15 cellular contexts compared by ENCODE assay signal in genomic region chr18:79515944-79516351, GRCh38.
DNase-seq lines count a peak whose midpoint lies in the region; ATAC-seq and TF ChIP-seq lines count a peak whose summit lies in the region.
"Had no signal": no experiment of that assay in that cellular context is flagged by ENCODE, and none has a peak within 500 bp of the region (broad histone marks: within the 10 kb centered on the region; RNA-seq: fewer than 3 reads in every experiment).

No MANE protein-coding gene starts in this region.

- no peak for TF ChIP-seq CTCF in upper lobe of right lung (IDR thresholded peaks at IDR 0.05)

- POLR2A ChIA-PET in activated CD8-positive, alpha-beta T cell treated with anti-CD3 and anti-CD28 coated beads, Interleukin-2, amount 10 ng/mL, durations not matched to agents 7 days and 5 days (lab: Charles Lee) = interaction anchor here (1.0 kb wide), 1 partner anchor 8 kb away, joined by 3 read pairs; no protein-coding TSS in a partner anchor

- H3K9me3 ChIP-seq in upper lobe of right lung (no peaks in the 10 kb centered on the region), MG63 (no peaks in the 10 kb centered on the region)
- H3K9me3 ChIP-seq: breast epithelium, heart left ventricle, uterus had no signal

- peaks cover 20% of the 10 kb centered on the region for H3K36me3 Mint-ChIP-seq in activated naive CD4-positive, alpha-beta T cell treated with anti-CD3 and anti-CD28 coated beads for 36 hours (ENCODE audit: low read depth)
- H3K36me3 Mint-ChIP-seq in activated CD8-positive, alpha-beta T cell treated with anti-CD3 and anti-CD28 coated beads, Interleukin-2, amount 10 ng/mL, durations not matched to agents 7 days and 5 days (ENCODE audit: low read depth) = peaks cover 12% of the 10 kb centered on the region

- H3K4me3 Mint-ChIP-seq in activated naive CD4-positive, alpha-beta T cell treated with anti-CD3 and anti-CD28 coated beads for 36 hours = peak overlapping the region; percentile 69
- H3K4me3 Mint-ChIP-seq in activated CD8-positive, alpha-beta T cell treated with anti-CD3 and anti-CD28 coated beads, Interleukin-2, amount 10 ng/mL, durations not matched to agents 7 days and 5 days = peak overlapping the region; percentile 45

- H3K27me3 ChIP-seq in upper lobe of right lung = no peaks in the 10 kb centered on the region
- no peaks in the 10 kb centered on the region for H3K27me3 ChIP-seq in MG63
- H3K27me3 ChIP-seq: breast epithelium, heart left ventricle, uterus had no signal

- intact Hi-C loops in activated naive CD4-positive, alpha-beta T cell treated with anti-CD3 and anti-CD28 coated beads for 36 hours (cut with micrococcal nuclease) = loop anchor here (1.0 kb wide), 1 partner anchor 9 kb away; no protein-coding TSS in a partner anchor
- intact Hi-C loops in upper lobe of right lung (cut with DNase I) = no loop called here

- H3K36me3 ChIP-seq in upper lobe of right lung (no peaks in the 10 kb centered on the region), MG63 (no peaks in the 10 kb centered on the region)
- H3K36me3 ChIP-seq: breast epithelium, uterus had no signal

- DNase-seq in activated naive CD4-positive, alpha-beta T cell treated with anti-CD3 and anti-CD28 coated beads for 36 hours = peak; percentile 3
- DNase-seq in activated naive CD4-positive, alpha-beta T cell treated with Interleukin-2 at 50 U/mL for 16 hours = no peak
- no peak for DNase-seq in activated CD8-positive, alpha-beta T cell treated with anti-CD3 and anti-CD28 coated beads, Interleukin-2, amount 10 ng/mL, durations not matched to agents 7 days and 5 days
- DNase-seq in left lobe of liver (ENCODE audit: low spot score) (peak; percentile 14), upper lobe of right lung (peak; percentile 55), kidney tubule cell (ENCODE audit: low spot score) (no peak), MG63 (no peak)
- DNase-seq: erythroblast, NCI-H1048, NCI-H226, uterus had no signal

- CTCF ChIA-PET in activated naive CD4-positive, alpha-beta T cell treated with anti-CD3 and anti-CD28 coated beads for 36 hours (lab: Charles Lee) = interaction anchor here (1.0 to 1.4 kb wide), 2 partner anchors 8 to 109 kb away, joined by 4 to 5 read pairs; no protein-coding TSS in a partner anchor
- CTCF ChIA-PET in activated CD8-positive, alpha-beta T cell treated with anti-CD3 and anti-CD28 coated beads, Interleukin-2, amount 10 ng/mL, durations not matched to agents 7 days and 5 days (lab: Charles Lee) = interaction anchor here (1.4 kb wide), 1 partner anchor 137 kb away, joined by 6 read pairs; no protein-coding TSS in a partner anchor

- no peaks in the 10 kb centered on the region for H3K9me3 Mint-ChIP-seq in activated naive CD4-positive, alpha-beta T cell treated with anti-CD3 and anti-CD28 coated beads for 36 hours
- no peaks in the 10 kb centered on the region for H3K9me3 Mint-ChIP-seq in activated CD8-positive, alpha-beta T cell treated with anti-CD3 and anti-CD28 coated beads, Interleukin-2, amount 10 ng/mL, durations not matched to agents 7 days and 5 days (ENCODE audit: insufficient read depth)
- H3K9me3 Mint-ChIP-seq: T-helper 1 cell treated with Interleukin-12 subunit alpha and Interleukin-12 subunit beta and Interleukin-4 antibody, amounts not matched to agents 30 μg/mL and 1 μg/mL, for 36 hours had no signal

- H3K27me3 Mint-ChIP-seq in activated naive CD4-positive, alpha-beta T cell treated with anti-CD3 and anti-CD28 coated beads for 36 hours (ENCODE audit: low read depth) = no peaks in the 10 kb centered on the region
- no peaks in the 10 kb centered on the region for H3K27me3 Mint-ChIP-seq in activated CD8-positive, alpha-beta T cell treated with anti-CD3 and anti-CD28 coated beads, Interleukin-2, amount 10 ng/mL, durations not matched to agents 7 days and 5 days (ENCODE audit: low read depth)

- H3K4me1 Mint-ChIP-seq in activated naive CD4-positive, alpha-beta T cell treated with anti-CD3 and anti-CD28 coated beads for 36 hours (ENCODE audit: low read depth) = peaks cover 50% of the 10 kb centered on the region
- peaks cover 44% of the 10 kb centered on the region for H3K4me1 Mint-ChIP-seq in activated CD8-positive, alpha-beta T cell treated with anti-CD3 and anti-CD28 coated beads, Interleukin-2, amount 10 ng/mL, durations not matched to agents 7 days and 5 days (ENCODE audit: low read depth)

- no peak overlapping the region for H3K27ac ChIP-seq in upper lobe of right lung
- H3K27ac ChIP-seq: breast epithelium, uterus had no signal

- peak overlapping the region; percentile 96 for H3K27ac Mint-ChIP-seq in activated naive CD4-positive, alpha-beta T cell treated with anti-CD3 and anti-CD28 coated beads for 36 hours
- H3K27ac Mint-ChIP-seq in activated CD8-positive, alpha-beta T cell treated with anti-CD3 and anti-CD28 coated beads, Interleukin-2, amount 10 ng/mL, durations not matched to agents 7 days and 5 days = no peak overlapping the region

- no peak for ATAC-seq in activated CD8-positive, alpha-beta T cell treated with anti-CD3 and anti-CD28 coated beads, Interleukin-2, amount 10 ng/mL, durations not matched to agents 7 days and 5 days
- no peak for ATAC-seq in left lobe of liver
- ATAC-seq in upper lobe of right lung = no peak
- ATAC-seq in GM21717 (IDR thresholded peaks at IDR 0.05; ENCODE audit: unreplicated experiment) = no peak
- ATAC-seq: heart left ventricle had no signal

- H3K4me1 ChIP-seq in upper lobe of right lung = peaks cover 9% of the 10 kb centered on the region
- H3K4me1 ChIP-seq: breast epithelium, uterus had no signal

- H3K4me3 ChIP-seq in upper lobe of right lung = no peak overlapping the region
- no peak overlapping the region for H3K4me3 ChIP-seq in MG63
- H3K4me3 ChIP-seq: breast epithelium, heart left ventricle, uterus had no signal

Comparison
In these comparisons a context has a peak if more than half of its experiments do, and no peak if none do; other contexts are left out.
1. DNase-seq: peak in activated naive CD4-positive, alpha-beta T cell treated with anti-CD3 and anti-CD28 coated beads for 36 hours (single experiment), left lobe of liver (single experiment) and upper lobe of right lung (single experiment); none in activated naive CD4-positive, alpha-beta T cell treated with Interleukin-2 at 50 U/mL for 16 hours (single experiment), activated CD8-positive, alpha-beta T cell treated with anti-CD3 and anti-CD28 coated beads, Interleukin-2, amount 10 ng/mL, durations not matched to agents 7 days and 5 days (single experiment), kidney tubule cell (single experiment) and MG63 (single experiment).